1 cellular context compared by ENCODE assay signal in genomic region chr5:151101746-151102145, GRCh38.
TF ChIP-seq lines count a peak whose summit lies in the region.

No MANE protein-coding gene starts in this region.

TF ChIP-seq in K562, 482 proteins besides CTCF, POLR2A, EP300 and RAD21:
- TF ChIP-seq ZNF146 (CRISPR knock-in tag; IDR thresholded peaks at IDR 0.05; ENCODE audit: unreplicated experiment) = no peak
- 0 out of 2 replicates have a peak, but pooled peaks have one; percentile 55 for TF ChIP-seq ZNF12 (CRISPR knock-in tag; IDR thresholded peaks at IDR 0.05)
- TF ChIP-seq XRCC4 (IDR thresholded peaks at IDR 0.05; ENCODE audit: extremely low read depth, insufficient read depth, insufficient read length) = no peak
- TF ChIP-seq ID3 (CRISPR knock-in tag; IDR thresholded peaks at IDR 0.05) = no peak
- 0 out of 2 replicates have a peak, but pooled peaks have one; percentile 24 for TF ChIP-seq ID3 (tag; IDR thresholded peaks at IDR 0.05)
- no peak for TF ChIP-seq ZBTB26 (CRISPR knock-in tag; IDR thresholded peaks at IDR 0.05)
- no peak for TF ChIP-seq RCOR1 (IDR thresholded peaks at IDR 0.05; ENCODE audit: borderline replicate concordance in 1 of 2, low read depth in 2 of 2, low read length in 2 of 2)
- TF ChIP-seq TCFL5 (CRISPR knock-in tag; conservative IDR thresholded peaks at IDR 0.05) = no peak
- TF ChIP-seq ZNF76 (CRISPR knock-in tag; IDR thresholded peaks at IDR 0.05; ENCODE audit: borderline replicate concordance) = 0 out of 2 replicates have a peak, but pooled peaks have one; percentile 26
- TF ChIP-seq ZBTB9 (CRISPR knock-in tag; IDR thresholded peaks at IDR 0.05) = 0 out of 2 replicates have a peak, but pooled peaks have one; percentile 2
- no peak for TF ChIP-seq MAFF (IDR thresholded peaks at IDR 0.05; ENCODE audit: low read length)
TF ChIP-seq in K562: peak in this region for 4.
